In the genomic region with DNA sequence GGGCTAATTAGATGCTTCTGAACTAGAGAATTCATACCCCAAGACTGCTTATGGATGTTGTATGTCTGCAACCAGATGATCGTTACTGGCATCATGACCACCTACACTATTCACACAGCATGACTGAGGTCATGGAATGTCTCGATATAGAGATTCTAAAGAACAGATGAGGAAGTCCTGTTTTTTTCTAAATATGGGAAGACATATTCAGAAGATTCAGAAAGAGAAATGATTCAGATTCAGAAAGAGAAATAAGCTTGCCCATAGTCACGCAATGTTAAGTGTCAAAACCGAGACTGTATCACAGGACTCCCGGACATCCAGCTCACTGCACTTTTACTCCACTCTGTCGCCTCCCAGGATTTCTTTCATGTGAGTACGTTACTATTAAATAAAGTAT, we compare ENCODE assay signal across 12 cellular contexts.
DNase-seq lines count a peak whose midpoint lies in the region; ATAC-seq and TF ChIP-seq lines count a peak whose summit lies in the region.
"Had no signal": no experiment of that assay in that cellular context is flagged by ENCODE, and none has a peak within 500 bp of the region (broad histone marks: within the 10 kb centered on the region; RNA-seq: fewer than 3 reads in every experiment).

No MANE protein-coding gene starts in this region.

- ATAC-seq in natural killer cell treated with Interleukin-12 subunit alpha and Interleukin-12 subunit beta and Interleukin-15 and Interleukin-18, amount 100 ng/mL, for 72 hours = no peak
- ATAC-seq in natural killer cell (no peak), HG02571 (IDR thresholded peaks at IDR 0.05; ENCODE audit: unreplicated experiment) (peak; percentile 63)
- ATAC-seq: gastroesophageal sphincter had no signal

- no peaks in the 10 kb centered on the region for H3K9me2 ChIP-seq in Loucy (replicated peaks; ENCODE audit: low read depth, low read length)

- H2AFZ ChIP-seq in Loucy (ENCODE audit: low read length) = 0 out of 2 replicates have a peak overlapping the region, but pooled peaks have one; percentile 5

- TF ChIP-seq CTCF in natural killer cell (IDR thresholded peaks at IDR 0.05) (no peak), Loucy (conservative IDR thresholded peaks at IDR 0.05; ENCODE audit: low read length) (no peak), suprapubic skin (IDR thresholded peaks at IDR 0.05) (no peak), testis (IDR thresholded peaks at IDR 0.05) (no peak), stomach (IDR thresholded peaks at IDR 0.05) (no peak)

- H3K9me3 ChIP-seq in Loucy (ENCODE audit: insufficient read depth, low read depth, low read length) (no peaks in the 10 kb centered on the region), suprapubic skin (no peaks in the 10 kb centered on the region), testis (no peaks in the 10 kb centered on the region), stomach (no peaks in the 10 kb centered on the region)
- H3K9me3 ChIP-seq: gastroesophageal sphincter had no signal

- H3K27me3 ChIP-seq in Loucy (ENCODE audit: insufficient read depth, low read length, poor library complexity, severe bottlenecking) (no peaks in the 10 kb centered on the region), suprapubic skin (no peaks in the 10 kb centered on the region), testis (no peaks in the 10 kb centered on the region), stomach (no peaks in the 10 kb centered on the region)
- H3K27me3 ChIP-seq: gastroesophageal sphincter had no signal

- intact Hi-C loops in natural killer cell (cut with micrococcal nuclease) = no loop called here
- intact Hi-C loops in testis (cut with DNase I; ENCODE audit: low total_unique reads) = no loop called here
- intact Hi-C loops in stomach (cut with DNase I; ENCODE audit: low total_unique reads) = no loop called here

- peak overlapping the region; percentile 25 to 40 for H3K27ac Mint-ChIP-seq in natural killer cell treated with Interleukin-12 subunit alpha and Interleukin-12 subunit beta and Interleukin-15 and Interleukin-18, amount 100 ng/mL, for 72 hours
- H3K27ac Mint-ChIP-seq in natural killer cell = no peak overlapping the region

- DNase-seq in natural killer cell treated with Interleukin-12 subunit alpha and Interleukin-12 subunit beta and Interleukin-15 and Interleukin-18, amount 100 ng/mL, for 72 hours (ENCODE audit: low spot score) = no peak
- DNase-seq in natural killer cell (no peak), suprapubic skin (ENCODE audit: low spot score in 2 of 2) (no peak), testis (no peak), stomach (no peak)
- no peak for DNase-seq in activated effector memory CD4-positive, alpha-beta T cell treated with Interleukin-2 at 50 U/mL for 16 hours
- DNase-seq: activated CD4-positive, alpha-beta T cell treated with anti-CD3 and anti-CD28 coated beads, Interleukin-2, amount 50 U/mL, for 4 hours; NCI-H1930; SW 1271 had no signal

- no peaks in the 10 kb centered on the region for H3K79me2 ChIP-seq in Loucy (ENCODE audit: insufficient read depth, low read length)

- H3K27me3 Mint-ChIP-seq in natural killer cell treated with Interleukin-12 subunit alpha and Interleukin-12 subunit beta and Interleukin-15 and Interleukin-18, amount 100 ng/mL, for 72 hours = peaks cover 0 to 7% of the 10 kb centered on the region in 2 donors
- H3K27me3 Mint-ChIP-seq in natural killer cell (ENCODE audit: low read depth in 2 of 2) = peaks cover 0 to 5% of the 10 kb centered on the region in 2 donors

- no peak for TF ChIP-seq POLR2A in suprapubic skin (IDR thresholded peaks at IDR 0.05)
- TF ChIP-seq POLR2A in testis (IDR thresholded peaks at IDR 0.05) = no peak
- TF ChIP-seq POLR2A in stomach (IDR thresholded peaks at IDR 0.05) = no peak

- H3F3A ChIP-seq in Loucy (ENCODE audit: low read depth) = no peaks in the 10 kb centered on the region

- H3K36me3 ChIP-seq in Loucy (ENCODE audit: insufficient read depth, low read length) = no peaks in the 10 kb centered on the region
- H3K36me3 ChIP-seq in suprapubic skin = no peaks in the 10 kb centered on the region
- H3K36me3 ChIP-seq in testis (ENCODE audit: low read depth, missing control alignments) = peaks cover 3% of the 10 kb centered on the region
- no peaks in the 10 kb centered on the region for H3K36me3 ChIP-seq in stomach
- H3K36me3 ChIP-seq: gastroesophageal sphincter had no signal

- peak overlapping the region; percentile 59 for H3K27ac ChIP-seq in suprapubic skin
- H3K27ac ChIP-seq in testis = no peak overlapping the region
- no peak overlapping the region for H3K27ac ChIP-seq in stomach
- H3K27ac ChIP-seq: gastroesophageal sphincter had no signal

- no peaks in the 10 kb centered on the region for H4K20me1 ChIP-seq in Loucy (ENCODE audit: insufficient read depth, low read length, poor library complexity, severe bottlenecking)

- no peak overlapping the region for H3K4me3 Mint-ChIP-seq in natural killer cell treated with Interleukin-12 subunit alpha and Interleukin-12 subunit beta and Interleukin-15 and Interleukin-18, amount 100 ng/mL, for 72 hours
- no peak overlapping the region for H3K4me3 Mint-ChIP-seq in natural killer cell

- H3K4me3 ChIP-seq in Loucy (ENCODE audit: low read length, poor library complexity, severe bottlenecking) (no peak overlapping the region), suprapubic skin (no peak overlapping the region), testis (no peak overlapping the region), stomach (no peak overlapping the region)
- H3K4me3 ChIP-seq: gastroesophageal sphincter had no signal

- H3K36me3 Mint-ChIP-seq in natural killer cell treated with Interleukin-12 subunit alpha and Interleukin-12 subunit beta and Interleukin-15 and Interleukin-18, amount 100 ng/mL, for 72 hours = no peaks in the 10 kb centered on the region
- no peaks in the 10 kb centered on the region for H3K36me3 Mint-ChIP-seq in natural killer cell

- H3K4me1 Mint-ChIP-seq in natural killer cell treated with Interleukin-12 subunit alpha and Interleukin-12 subunit beta and Interleukin-15 and Interleukin-18, amount 100 ng/mL, for 72 hours (ENCODE audit: low read depth in 2 of 2) = no peaks in the 10 kb centered on the region
- H3K4me1 Mint-ChIP-seq in natural killer cell = no peaks in the 10 kb centered on the region

- H3K9ac ChIP-seq in Loucy (ENCODE audit: low read depth, low read length, poor library complexity, severe bottlenecking) = no peak overlapping the region

- no peak overlapping the region for H3K4me2 ChIP-seq in Loucy (ENCODE audit: low read depth, low read length, poor library complexity, severe bottlenecking)

- 75% methylated on average over 7 of the region's 7 CpGs for WGBS in suprapubic skin
- WGBS in testis, 2 donors = 91 to 93% methylated on average over 7 of the region's 7 CpGs
- 85 to 94% (median 92%) methylated on average over 7 of the region's 7 CpGs for WGBS in stomach, 5 donors

- H3K9me3 Mint-ChIP-seq in natural killer cell treated with Interleukin-12 subunit alpha and Interleukin-12 subunit beta and Interleukin-15 and Interleukin-18, amount 100 ng/mL, for 72 hours = no peaks in the 10 kb centered on the region
- H3K9me3 Mint-ChIP-seq in natural killer cell = no peaks in the 10 kb centered on the region

- TF ChIP-seq EP300 in suprapubic skin (IDR thresholded peaks at IDR 0.05) = no peak
- TF ChIP-seq EP300 in stomach (IDR thresholded peaks at IDR 0.05) = no peak

- H3K4me1 ChIP-seq in Loucy (ENCODE audit: insufficient read depth, low read length, poor library complexity, severe bottlenecking) = peaks cover 26% of the 10 kb centered on the region
- H3K4me1 ChIP-seq in suprapubic skin = peaks cover 44% of the 10 kb centered on the region
- no peaks in the 10 kb centered on the region for H3K4me1 ChIP-seq in testis
- H3K4me1 ChIP-seq in stomach = peaks cover 5 to 16% (median 11%) of the 10 kb centered on the region in 4 donors

Comparison
In these comparisons a context has a peak if more than half of its experiments do, and no peak if none do; other contexts are left out.
1. H3K27ac Mint-ChIP-seq: peak in natural killer cell treated with Interleukin-12 subunit alpha and Interleukin-12 subunit beta and Interleukin-15 and Interleukin-18, amount 100 ng/mL, for 72 hours (2 of 2); none in natural killer cell (0 of 2).